ENCODE assay signal across 3 cellular contexts in the genomic region with DNA sequence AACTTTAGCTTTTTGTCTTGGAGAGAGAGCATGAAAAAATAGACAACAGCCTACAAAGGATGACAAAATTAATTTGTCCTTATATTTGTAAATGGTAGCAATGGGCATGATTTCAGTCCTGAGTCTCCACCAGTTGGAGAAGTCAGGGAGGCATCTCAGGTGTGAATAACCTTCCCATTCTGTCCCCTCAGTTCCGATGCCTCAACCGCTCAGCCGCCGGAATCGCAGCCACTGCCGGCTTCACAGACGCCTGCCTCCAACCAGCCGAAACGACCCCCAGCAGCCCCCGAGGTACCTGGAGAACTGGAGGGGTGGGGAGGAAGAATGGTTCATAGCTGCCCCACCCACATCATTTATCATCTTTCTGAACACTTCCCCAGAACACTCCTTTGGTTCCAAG.
TF ChIP-seq lines count a peak whose summit lies in the region.

No MANE protein-coding gene starts in this region.

TF ChIP-seq in SK-N-SH, 30 proteins besides CTCF, POLR2A, EP300 and RAD21 (continued from another document):
- TF ChIP-seq ELF1 (IDR thresholded peaks at IDR 0.05) (no peak), TEAD4 (IDR thresholded peaks at IDR 0.05; ENCODE audit: borderline replicate concordance, insufficient read depth) (no peak), RCOR1 (IDR thresholded peaks at IDR 0.05; ENCODE audit: low read length) (no peak), TCF12 (IDR thresholded peaks at IDR 0.05) (no peak), GABPA (IDR thresholded peaks at IDR 0.05; ENCODE audit: low read depth) (no peak), SMC3 (IDR thresholded peaks at IDR 0.05; ENCODE audit: low read depth, low read length) (no peak)
- TF ChIP-seq, protein P1, sequence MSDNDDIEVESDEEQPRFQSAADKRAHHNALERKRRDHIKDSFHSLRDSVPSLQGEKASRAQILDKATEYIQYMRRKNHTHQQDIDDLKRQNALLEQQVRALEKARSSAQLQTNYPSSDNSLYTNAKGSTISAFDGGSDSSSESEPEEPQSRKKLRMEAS (IDR thresholded peaks at IDR 0.05; ENCODE audit: low read depth), result no peak
- TF ChIP-seq, protein P2, sequence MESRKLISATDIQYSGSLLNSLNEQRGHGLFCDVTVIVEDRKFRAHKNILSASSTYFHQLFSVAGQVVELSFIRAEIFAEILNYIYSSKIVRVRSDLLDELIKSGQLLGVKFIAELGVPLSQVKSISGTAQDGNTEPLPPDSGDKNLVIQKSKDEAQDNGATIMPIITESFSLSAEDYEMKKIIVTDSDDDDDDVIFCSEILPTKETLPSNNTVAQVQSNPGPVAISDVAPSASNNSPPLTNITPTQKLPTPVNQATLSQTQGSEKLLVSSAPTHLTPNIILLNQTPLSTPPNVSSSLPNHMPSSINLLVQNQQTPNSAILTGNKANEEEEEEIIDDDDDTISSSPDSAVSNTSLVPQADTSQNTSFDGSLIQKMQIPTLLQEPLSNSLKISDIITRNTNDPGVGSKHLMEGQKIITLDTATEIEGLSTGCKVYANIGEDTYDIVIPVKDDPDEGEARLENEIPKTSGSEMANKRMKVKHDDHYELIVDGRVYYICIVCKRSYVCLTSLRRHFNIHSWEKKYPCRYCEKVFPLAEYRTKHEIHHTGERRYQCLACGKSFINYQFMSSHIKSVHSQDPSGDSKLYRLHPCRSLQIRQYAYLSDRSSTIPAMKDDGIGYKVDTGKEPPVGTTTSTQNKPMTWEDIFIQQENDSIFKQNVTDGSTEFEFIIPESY (IDR thresholded peaks at IDR 0.05; ENCODE audit: borderline replicate concordance, low read depth), result no peak
- TF ChIP-seq, protein P3, sequence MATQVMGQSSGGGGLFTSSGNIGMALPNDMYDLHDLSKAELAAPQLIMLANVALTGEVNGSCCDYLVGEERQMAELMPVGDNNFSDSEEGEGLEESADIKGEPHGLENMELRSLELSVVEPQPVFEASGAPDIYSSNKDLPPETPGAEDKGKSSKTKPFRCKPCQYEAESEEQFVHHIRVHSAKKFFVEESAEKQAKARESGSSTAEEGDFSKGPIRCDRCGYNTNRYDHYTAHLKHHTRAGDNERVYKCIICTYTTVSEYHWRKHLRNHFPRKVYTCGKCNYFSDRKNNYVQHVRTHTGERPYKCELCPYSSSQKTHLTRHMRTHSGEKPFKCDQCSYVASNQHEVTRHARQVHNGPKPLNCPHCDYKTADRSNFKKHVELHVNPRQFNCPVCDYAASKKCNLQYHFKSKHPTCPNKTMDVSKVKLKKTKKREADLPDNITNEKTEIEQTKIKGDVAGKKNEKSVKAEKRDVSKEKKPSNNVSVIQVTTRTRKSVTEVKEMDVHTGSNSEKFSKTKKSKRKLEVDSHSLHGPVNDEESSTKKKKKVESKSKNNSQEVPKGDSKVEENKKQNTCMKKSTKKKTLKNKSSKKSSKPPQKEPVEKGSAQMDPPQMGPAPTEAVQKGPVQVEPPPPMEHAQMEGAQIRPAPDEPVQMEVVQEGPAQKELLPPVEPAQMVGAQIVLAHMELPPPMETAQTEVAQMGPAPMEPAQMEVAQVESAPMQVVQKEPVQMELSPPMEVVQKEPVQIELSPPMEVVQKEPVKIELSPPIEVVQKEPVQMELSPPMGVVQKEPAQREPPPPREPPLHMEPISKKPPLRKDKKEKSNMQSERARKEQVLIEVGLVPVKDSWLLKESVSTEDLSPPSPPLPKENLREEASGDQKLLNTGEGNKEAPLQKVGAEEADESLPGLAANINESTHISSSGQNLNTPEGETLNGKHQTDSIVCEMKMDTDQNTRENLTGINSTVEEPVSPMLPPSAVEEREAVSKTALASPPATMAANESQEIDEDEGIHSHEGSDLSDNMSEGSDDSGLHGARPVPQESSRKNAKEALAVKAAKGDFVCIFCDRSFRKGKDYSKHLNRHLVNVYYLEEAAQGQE (IDR thresholded peaks at IDR 0.05; ENCODE audit: low read depth, low read length), result no peak

TF ChIP-seq in SK-N-SH treated with all-trans-retinoic acid at 6 μM for 48 hours, 23 proteins besides CTCF, POLR2A, EP300 and RAD21 (continued from another document and continues in another):
- TF ChIP-seq, protein P4, sequence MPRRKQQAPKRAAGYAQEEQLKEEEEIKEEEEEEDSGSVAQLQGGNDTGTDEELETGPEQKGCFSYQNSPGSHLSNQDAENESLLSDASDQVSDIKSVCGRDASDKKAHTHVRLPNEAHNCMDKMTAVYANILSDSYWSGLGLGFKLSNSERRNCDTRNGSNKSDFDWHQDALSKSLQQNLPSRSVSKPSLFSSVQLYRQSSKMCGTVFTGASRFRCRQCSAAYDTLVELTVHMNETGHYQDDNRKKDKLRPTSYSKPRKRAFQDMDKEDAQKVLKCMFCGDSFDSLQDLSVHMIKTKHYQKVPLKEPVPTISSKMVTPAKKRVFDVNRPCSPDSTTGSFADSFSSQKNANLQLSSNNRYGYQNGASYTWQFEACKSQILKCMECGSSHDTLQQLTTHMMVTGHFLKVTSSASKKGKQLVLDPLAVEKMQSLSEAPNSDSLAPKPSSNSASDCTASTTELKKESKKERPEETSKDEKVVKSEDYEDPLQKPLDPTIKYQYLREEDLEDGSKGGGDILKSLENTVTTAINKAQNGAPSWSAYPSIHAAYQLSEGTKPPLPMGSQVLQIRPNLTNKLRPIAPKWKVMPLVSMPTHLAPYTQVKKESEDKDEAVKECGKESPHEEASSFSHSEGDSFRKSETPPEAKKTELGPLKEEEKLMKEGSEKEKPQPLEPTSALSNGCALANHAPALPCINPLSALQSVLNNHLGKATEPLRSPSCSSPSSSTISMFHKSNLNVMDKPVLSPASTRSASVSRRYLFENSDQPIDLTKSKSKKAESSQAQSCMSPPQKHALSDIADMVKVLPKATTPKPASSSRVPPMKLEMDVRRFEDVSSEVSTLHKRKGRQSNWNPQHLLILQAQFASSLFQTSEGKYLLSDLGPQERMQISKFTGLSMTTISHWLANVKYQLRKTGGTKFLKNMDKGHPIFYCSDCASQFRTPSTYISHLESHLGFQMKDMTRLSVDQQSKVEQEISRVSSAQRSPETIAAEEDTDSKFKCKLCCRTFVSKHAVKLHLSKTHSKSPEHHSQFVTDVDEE (CRISPR knock-in tag; IDR thresholded peaks at IDR 0.05), result no peak
- no peak for TF ChIP-seq ZFP3 (CRISPR knock-in tag; IDR thresholded peaks at IDR 0.05)
- no peak for TF ChIP-seq GLIS3 (CRISPR knock-in tag; IDR thresholded peaks at IDR 0.05)
- TF ChIP-seq ARNTL (CRISPR knock-in tag; IDR thresholded peaks at IDR 0.05; ENCODE audit: borderline replicate concordance, low read depth), result no peak
- no peak for TF ChIP-seq RARB (CRISPR knock-in tag; IDR thresholded peaks at IDR 0.05)
- no peak for TF ChIP-seq OSR1 (CRISPR knock-in tag; IDR thresholded peaks at IDR 0.05)
- TF ChIP-seq ZC3H10 (CRISPR knock-in tag; IDR thresholded peaks at IDR 0.05), result no peak
- TF ChIP-seq, protein P5, sequence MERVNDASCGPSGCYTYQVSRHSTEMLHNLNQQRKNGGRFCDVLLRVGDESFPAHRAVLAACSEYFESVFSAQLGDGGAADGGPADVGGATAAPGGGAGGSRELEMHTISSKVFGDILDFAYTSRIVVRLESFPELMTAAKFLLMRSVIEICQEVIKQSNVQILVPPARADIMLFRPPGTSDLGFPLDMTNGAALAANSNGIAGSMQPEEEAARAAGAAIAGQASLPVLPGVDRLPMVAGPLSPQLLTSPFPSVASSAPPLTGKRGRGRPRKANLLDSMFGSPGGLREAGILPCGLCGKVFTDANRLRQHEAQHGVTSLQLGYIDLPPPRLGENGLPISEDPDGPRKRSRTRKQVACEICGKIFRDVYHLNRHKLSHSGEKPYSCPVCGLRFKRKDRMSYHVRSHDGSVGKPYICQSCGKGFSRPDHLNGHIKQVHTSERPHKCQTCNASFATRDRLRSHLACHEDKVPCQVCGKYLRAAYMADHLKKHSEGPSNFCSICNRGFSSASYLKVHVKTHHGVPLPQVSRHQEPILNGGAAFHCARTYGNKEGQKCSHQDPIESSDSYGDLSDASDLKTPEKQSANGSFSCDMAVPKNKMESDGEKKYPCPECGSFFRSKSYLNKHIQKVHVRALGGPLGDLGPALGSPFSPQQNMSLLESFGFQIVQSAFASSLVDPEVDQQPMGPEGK (CRISPR knock-in tag; IDR thresholded peaks at IDR 0.05; ENCODE audit: borderline replicate concordance), result no peak
- no peak for TF ChIP-seq ESRRG (CRISPR knock-in tag; IDR thresholded peaks at IDR 0.05)
- TF ChIP-seq, protein P6, sequence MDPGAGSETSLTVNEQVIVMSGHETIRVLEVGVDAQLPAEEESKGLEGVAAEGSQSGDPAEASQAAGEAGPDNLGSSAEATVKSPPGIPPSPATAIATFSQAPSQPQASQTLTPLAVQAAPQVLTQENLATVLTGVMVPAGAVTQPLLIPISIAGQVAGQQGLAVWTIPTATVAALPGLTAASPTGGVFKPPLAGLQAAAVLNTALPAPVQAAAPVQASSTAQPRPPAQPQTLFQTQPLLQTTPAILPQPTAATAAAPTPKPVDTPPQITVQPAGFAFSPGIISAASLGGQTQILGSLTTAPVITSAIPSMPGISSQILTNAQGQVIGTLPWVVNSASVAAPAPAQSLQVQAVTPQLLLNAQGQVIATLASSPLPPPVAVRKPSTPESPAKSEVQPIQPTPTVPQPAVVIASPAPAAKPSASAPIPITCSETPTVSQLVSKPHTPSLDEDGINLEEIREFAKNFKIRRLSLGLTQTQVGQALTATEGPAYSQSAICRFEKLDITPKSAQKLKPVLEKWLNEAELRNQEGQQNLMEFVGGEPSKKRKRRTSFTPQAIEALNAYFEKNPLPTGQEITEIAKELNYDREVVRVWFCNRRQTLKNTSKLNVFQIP (CRISPR knock-in tag; IDR thresholded peaks at IDR 0.05; ENCODE audit: borderline replicate concordance, low read depth), result no peak
- TF ChIP-seq BACH2 (CRISPR knock-in tag; IDR thresholded peaks at IDR 0.05; ENCODE audit: borderline replicate concordance), result no peak

TF ChIP-seq in HEK293T, 16 proteins besides CTCF, POLR2A, EP300 and RAD21 (continued from another document):
- no peak for TF ChIP-seq FOXA1 (IDR thresholded peaks at IDR 0.05)
- TF ChIP-seq ELF4 (IDR thresholded peaks at IDR 0.05), result no peak
- no peak for TF ChIP-seq SP1 (IDR thresholded peaks at IDR 0.05)
- TF ChIP-seq NFRKB (IDR thresholded peaks at IDR 0.05), result no peak
- TF ChIP-seq, protein P7, sequence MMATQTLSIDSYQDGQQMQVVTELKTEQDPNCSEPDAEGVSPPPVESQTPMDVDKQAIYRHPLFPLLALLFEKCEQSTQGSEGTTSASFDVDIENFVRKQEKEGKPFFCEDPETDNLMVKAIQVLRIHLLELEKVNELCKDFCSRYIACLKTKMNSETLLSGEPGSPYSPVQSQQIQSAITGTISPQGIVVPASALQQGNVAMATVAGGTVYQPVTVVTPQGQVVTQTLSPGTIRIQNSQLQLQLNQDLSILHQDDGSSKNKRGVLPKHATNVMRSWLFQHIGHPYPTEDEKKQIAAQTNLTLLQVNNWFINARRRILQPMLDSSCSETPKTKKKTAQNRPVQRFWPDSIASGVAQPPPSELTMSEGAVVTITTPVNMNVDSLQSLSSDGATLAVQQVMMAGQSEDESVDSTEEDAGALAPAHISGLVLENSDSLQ (IDR thresholded peaks at IDR 0.05), result no peak
- no peak for TF ChIP-seq FOXM1 (IDR thresholded peaks at IDR 0.05; ENCODE audit: borderline replicate concordance)
- TF ChIP-seq L3MBTL2 (conservative IDR thresholded peaks at IDR 0.05), result no peak
